11 cellular contexts compared by ENCODE assay signal in the genomic region with DNA sequence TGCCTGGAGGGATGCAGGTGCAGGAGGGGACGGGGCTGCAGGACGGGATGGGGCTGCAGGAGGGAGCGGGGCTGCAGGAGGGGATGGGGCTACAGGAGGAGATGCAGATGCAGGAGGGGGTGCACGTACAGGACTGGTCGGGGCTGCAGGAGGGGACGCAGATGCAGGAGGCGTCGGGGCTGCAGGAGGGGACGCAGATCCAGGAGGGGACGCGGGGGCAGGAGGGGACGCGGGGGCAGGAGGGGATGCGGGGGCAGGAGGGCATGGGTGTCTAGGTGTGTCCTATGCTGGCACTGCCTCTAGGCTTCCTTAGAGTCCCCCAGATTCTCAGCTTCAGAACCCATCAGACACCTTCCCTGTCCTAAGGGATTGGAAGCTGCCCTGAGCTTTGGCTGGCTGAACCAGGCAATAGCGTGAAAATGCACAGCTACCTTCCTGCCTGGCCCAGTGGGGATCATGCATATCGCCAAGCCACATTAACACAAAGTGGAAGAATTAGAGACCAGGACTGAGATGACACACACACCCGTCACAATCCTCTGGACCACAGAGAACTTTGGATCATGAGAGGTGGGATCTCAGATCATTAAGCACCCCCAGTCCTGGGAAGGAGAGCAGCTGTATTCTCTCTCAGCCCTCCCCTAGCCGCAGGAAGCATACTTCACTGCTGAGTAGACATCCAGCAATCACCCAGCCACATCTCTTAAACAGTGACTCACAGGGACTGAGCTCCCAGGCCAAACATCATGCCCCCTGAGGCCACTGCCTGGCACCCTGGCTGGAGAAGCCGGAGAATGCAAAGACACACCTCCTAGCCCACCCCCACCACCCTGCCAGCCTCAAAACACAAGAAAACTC.
DNase-seq lines count a peak whose midpoint lies in the region; ATAC-seq and TF ChIP-seq lines count a peak whose summit lies in the region.
"Had no signal": no experiment of that assay in that cellular context is flagged by ENCODE, and none has a peak within 500 bp of the region (broad histone marks: within the 10 kb centered on the region; RNA-seq: fewer than 3 reads in every experiment).

No MANE protein-coding gene starts in this region.

- H3K4me1 ChIP-seq in ACC112 (ENCODE audit: control insufficient read depth, insufficient read depth, low read length, unreplicated experiment) (peaks cover 29% of the 10 kb centered on the region), HCT116 (ENCODE audit: control insufficient read depth in 1 of 2, insufficient read depth in 2 of 2, low read length in 2 of 2) (peaks cover 6 to 19% of the 10 kb centered on the region in 2 experiments)

- RAD21 ChIA-PET in HCT116 (lab: Charles Lee; ENCODE audit: low non-redundant PET in 1 of 2, low total read pairs in 2 of 2, uncharacterized antibody in 2 of 2, unreplicated experiment in 2 of 2) = interaction anchor here (0.6 to 0.8 kb wide), 2 partner anchors 165 to 588 kb away, joined by 3 read pairs; no protein-coding TSS in a partner anchor

- TF ChIP-seq CTCF in HCT116 (IDR thresholded peaks at IDR 0.05 in 2 of 3, conservative IDR thresholded peaks at IDR 0.05 in 1 of 3; ENCODE audit: borderline replicate concordance in 1 of 3, insufficient read depth in 1 of 3, low read depth in 2 of 3, low read length in 2 of 3) = no peak

- no peaks in the 10 kb centered on the region for H3K9me2 ChIP-seq in HCT116 (ENCODE audit: insufficient read depth)

- peak overlapping the region; percentile 51 for H3K27ac ChIP-seq in ACC112 (ENCODE audit: low read depth, low read length)
- no peak overlapping the region for H3K27ac ChIP-seq in HCT116 (ENCODE audit: low read depth, low read length)
- H3K27ac ChIP-seq in angular gyrus (ENCODE audit: low read depth, low read length) = peak overlapping the region; percentile 24

- no peaks in the 10 kb centered on the region for H4K20me1 ChIP-seq in HCT116 (ENCODE audit: insufficient read depth)

- peak overlapping the region; percentile 25; the same call in 1 of the 2 replicates for H3K4me3 ChIP-seq in ACC112 (ENCODE audit: low read depth, low read length)
- no peak overlapping the region for H3K4me3 ChIP-seq in HCT116 (replicated peaks in 1 of 2; ENCODE audit: low read depth in 1 of 2, low read length in 2 of 2)
- H3K4me3 ChIP-seq: lung had no signal

- no peaks in the 10 kb centered on the region for H3K27me3 ChIP-seq in ACC112 (ENCODE audit: insufficient read depth, low read length)
- H3K27me3 ChIP-seq in HCT116 (ENCODE audit: insufficient read depth, low read length) = peaks cover 43% of the 10 kb centered on the region

- DNase-seq in HCT116 (ENCODE audit: low read depth, low spot score) (no peak), islet precursor cell (peak; percentile 98)
- DNase-seq in activated T-cell treated with anti-CD3 and anti-CD28 coated beads, Interleukin-2, amount 50 U/mL, for 1 hour = no peak
- DNase-seq in stimulated activated CD4-positive, alpha-beta T cell treated with anti-CD3 and anti-CD28 coated beads, Interleukin-12 subunit alpha, Interleukin-12 subunit beta, amount 100 ng/mL, for 4 hours = no peak
- DNase-seq: activated CD4-positive, alpha-beta T cell treated with anti-CD3 and anti-CD28 coated beads, Interleukin-2, amount 50 U/mL, for 48 hours had no signal

- no peak for TF ChIP-seq POLR2A in HCT116 (IDR thresholded peaks at IDR 0.05; ENCODE audit: borderline replicate concordance, extremely low read depth, insufficient read depth, insufficient read length)

- H3K79me2 ChIP-seq in ACC112 (ENCODE audit: control insufficient read depth, insufficient read depth, low read length, unreplicated experiment) (no peaks in the 10 kb centered on the region), HCT116 (ENCODE audit: insufficient read depth, low read length) (no peaks in the 10 kb centered on the region)

- no peak for TF ChIP-seq RAD21 in HCT116 (IDR thresholded peaks at IDR 0.05; ENCODE audit: low read depth)

- H2AFZ ChIP-seq in ACC112 (ENCODE audit: low read length, unreplicated experiment) (no peak overlapping the region), HCT116 (ENCODE audit: low read depth, low read length, poor library complexity, severe bottlenecking) (no peak overlapping the region)

- H3K4me2 ChIP-seq in HCT116 (ENCODE audit: low read length) = peak overlapping the region; percentile 42

- no peak overlapping the region for H3K9ac ChIP-seq in HCT116 (ENCODE audit: low read length)

- POLR2A ChIA-PET in HCT116 (lab: Charles Lee) = no interaction called here

- intact Hi-C loops in HCT116 (cut with micrococcal nuclease) = no loop called here

- no peaks in the 10 kb centered on the region for H3K9me3 ChIP-seq in HCT116 (ENCODE audit: control insufficient read depth in 1 of 2, insufficient read depth in 1 of 2, low read depth in 1 of 2, low read length in 2 of 2)
- H3K9me3 ChIP-seq: Caco-2 had no signal

- BruUV-seq in HCT116 (replicated peaks; lab: Mats Ljungman, UMichigan) = no TSS peak

- CTCF ChIA-PET in HCT116 (lab: Charles Lee) = interaction anchor here (0.6 to 2.6 kb wide), 6 partner anchors 20 to 480 kb away, joined by 3 to 11 read pairs (median 4); no protein-coding TSS in a partner anchor

- no peaks in the 10 kb centered on the region for H3K36me3 ChIP-seq in ACC112 (ENCODE audit: insufficient read depth, low read length)
- H3K36me3 ChIP-seq in HCT116 (ENCODE audit: control insufficient read depth in 1 of 2, insufficient read depth in 2 of 2, low read length in 2 of 2) = no peaks in the 10 kb centered on the region

- ATAC-seq in HCT116 = peak; percentile 41
- ATAC-seq in HG03280 (IDR thresholded peaks at IDR 0.05; ENCODE audit: unreplicated experiment) = no peak
- no peak for ATAC-seq in HG03342 (IDR thresholded peaks at IDR 0.05; ENCODE audit: unreplicated experiment)

TF ChIP-seq in HCT116, 20 proteins besides CTCF, POLR2A, EP300 and RAD21:
- TF ChIP-seq ELF1 (IDR thresholded peaks at IDR 0.05; ENCODE audit: borderline replicate concordance, low read depth) (no peak), ZBTB33 (IDR thresholded peaks at IDR 0.05; ENCODE audit: extremely low read depth, insufficient replicate concordance, low read length) (no peak), POLR2AphosphoS5 (IDR thresholded peaks at IDR 0.05; ENCODE audit: low read depth, low read length) (no peak), FOSL1 (IDR thresholded peaks at IDR 0.05; ENCODE audit: low read depth) (no peak; the same call in 1 of the 2 replicates), ATF3 (IDR thresholded peaks at IDR 0.05) (no peak), EGR1 (IDR thresholded peaks at IDR 0.05; ENCODE audit: low read depth) (no peak), SP1 (IDR thresholded peaks at IDR 0.05; ENCODE audit: low read depth) (no peak; the same call in 1 of the 2 replicates), TCF7L2 (IDR thresholded peaks at IDR 0.05; ENCODE audit: borderline replicate concordance, extremely low read depth, insufficient read depth, insufficient read length) (no peak), ZNF274 (IDR thresholded peaks at IDR 0.05; ENCODE audit: low read depth, low read length) (no peak), EZH2 (IDR thresholded peaks at IDR 0.05) (no peak), CBX3 (IDR thresholded peaks at IDR 0.05; ENCODE audit: low read depth) (no peak), MAX (IDR thresholded peaks at IDR 0.05) (no peak), CEBPB (IDR thresholded peaks at IDR 0.05; ENCODE audit: low read depth) (no peak), ZFX (IDR thresholded peaks at IDR 0.05) (no peak), YY1 (IDR thresholded peaks at IDR 0.05; ENCODE audit: extremely low read depth, insufficient replicate concordance, low read depth, low read length) (no peak), EZH2phosphoT487 (IDR thresholded peaks at IDR 0.05; ENCODE audit: borderline replicate concordance) (no peak), SRF (IDR thresholded peaks at IDR 0.05; ENCODE audit: low read depth) (no peak)
